ENCODE assay signal across 1 cellular context in the genomic region with DNA sequence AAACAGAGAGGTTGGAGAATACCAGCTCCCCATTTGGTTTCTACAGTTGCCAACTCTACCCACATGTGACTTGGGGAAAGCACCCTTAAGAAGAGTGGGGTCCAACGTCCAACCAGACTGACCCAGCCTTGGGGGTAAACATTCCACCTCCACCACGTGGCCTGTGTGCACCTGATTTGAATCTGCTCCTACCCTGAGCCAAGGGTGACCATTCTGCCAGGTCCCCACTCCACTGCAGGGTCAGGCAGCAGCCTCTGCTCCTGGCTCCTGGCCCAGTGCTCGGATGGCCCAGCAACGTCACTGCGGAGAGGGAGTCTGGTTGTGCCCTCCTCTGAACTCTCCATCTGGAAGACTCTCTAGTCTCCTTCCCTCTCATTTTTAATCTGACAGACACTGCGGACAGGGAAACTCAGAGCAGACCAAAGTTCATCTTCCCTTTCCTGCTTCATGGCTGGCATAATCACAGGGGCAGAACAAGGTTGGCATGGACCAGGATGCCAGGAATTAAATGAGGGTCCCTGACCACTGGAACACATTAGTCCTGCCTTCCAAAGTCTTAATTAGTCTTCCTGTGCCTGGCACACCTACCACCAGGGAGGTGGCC.
TF ChIP-seq lines count a peak whose summit lies in the region.

No MANE protein-coding gene starts in this region.

TF ChIP-seq in liver, 16 proteins besides CTCF, POLR2A, EP300 and RAD21 (continued from another document):
- TF ChIP-seq, protein P1, sequence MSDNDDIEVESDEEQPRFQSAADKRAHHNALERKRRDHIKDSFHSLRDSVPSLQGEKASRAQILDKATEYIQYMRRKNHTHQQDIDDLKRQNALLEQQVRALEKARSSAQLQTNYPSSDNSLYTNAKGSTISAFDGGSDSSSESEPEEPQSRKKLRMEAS (IDR thresholded peaks at IDR 0.05) = no peak
- TF ChIP-seq FOXA2 (IDR thresholded peaks at IDR 0.05) = no peak
- peak; percentile 41 to 66 for TF ChIP-seq HNF4A (conservative IDR thresholded peaks at IDR 0.05)
- TF ChIP-seq SP1 (IDR thresholded peaks at IDR 0.05) = peak; percentile 59
- peak; percentile 9 to 46 for TF ChIP-seq RXRA (IDR thresholded peaks at IDR 0.05)
TF ChIP-seq in liver: peak in this region for 3.
